ENCODE assay signal across 8 cellular contexts in the genomic region with DNA sequence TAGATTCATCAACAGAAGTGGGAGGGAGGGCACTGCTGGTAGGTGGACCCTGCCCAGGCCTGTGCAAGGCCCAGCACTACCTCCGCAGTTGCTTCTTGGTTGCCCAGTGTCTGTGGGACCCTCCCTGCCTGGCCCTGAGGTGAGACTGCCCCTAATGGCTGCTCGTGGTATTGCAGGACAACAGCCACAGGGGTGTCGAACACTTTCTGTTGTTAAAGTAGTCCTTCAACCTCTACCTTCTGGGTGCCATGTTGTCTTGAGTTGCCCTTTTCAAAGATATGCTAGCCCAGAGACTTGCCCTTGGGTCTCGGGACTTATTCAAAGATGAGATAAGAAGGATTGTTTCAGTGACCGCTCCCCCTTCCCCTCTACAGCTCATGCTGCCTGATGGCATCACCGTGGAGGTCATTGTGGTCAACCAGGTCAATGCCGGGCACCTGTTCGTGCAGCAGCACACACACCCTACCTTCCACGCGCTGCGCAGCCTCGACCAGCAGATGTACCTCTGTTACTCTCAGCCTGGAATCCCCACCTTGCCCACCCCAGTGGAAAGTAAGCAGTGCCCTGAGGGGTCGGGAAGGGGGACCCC. TPM values are rescaled to one million over a fixed set of nuclear protein-coding genes. Genes with fewer than 3 reads are reported as not detected.
DNase-seq lines count a peak whose midpoint lies in the region; ATAC-seq and TF ChIP-seq lines count a peak whose summit lies in the region.

No MANE protein-coding gene starts in this region.

- no peak for ATAC-seq in HG03457 (IDR thresholded peaks at IDR 0.05; ENCODE audit: unreplicated experiment)

- DNase-seq in NCI-H2196 (lab: John Stamatoyannopoulos, UW; ENCODE audit: unreplicated experiment): peak; percentile 40
- DNase-seq in NCI-H2196 treated with DMSO at 0.1 percent for 48 hours (lab: John Stamatoyannopoulos, UW; ENCODE audit: unreplicated experiment): no peak
- DNase-seq in NCI-H1930 (lab: John Stamatoyannopoulos, UW): peak; percentile 8 to 46
- peak; percentile 64 for DNase-seq in activated T-cell treated with anti-CD3 and anti-CD28 coated beads for 4 hours
- DNase-seq in fibroblast of villous mesenchyme (ENCODE audit: low read depth): no peak
- DNase-seq in retinal pigment epithelial cell (ENCODE audit: low read depth): no peak
- DNase-seq in NCI-H187 (lab: John Stamatoyannopoulos, UW): no peak

- peak; percentile 93 for TF ChIP-seq CTCF in fibroblast of villous mesenchyme (IDR thresholded peaks at IDR 0.05; ENCODE audit: insufficient read depth, low read depth, low read length)
- TF ChIP-seq CTCF in retinal pigment epithelial cell (conservative IDR thresholded peaks at IDR 0.05; ENCODE audit: low read depth, low read length): peak; percentile 95

- H3K4me3 ChIP-seq in fibroblast of villous mesenchyme (ENCODE audit: low read depth, low read length): no peak overlapping the region
- H3K4me3 ChIP-seq in retinal pigment epithelial cell (ENCODE audit: low read length): no peak overlapping the region

RNA-seq across cellular contexts. Expression of a gene that starts 29.1 kb away (rescaled TPM):
- 15.1 and 18.1 TPM in 2 replicates for total RNA-seq in fibroblast of villous mesenchyme

Comparison
In these comparisons a context has a peak if more than half of its experiments do, and no peak if none do; other contexts are left out.
1. DNase-seq: peak in NCI-H2196 (single experiment), NCI-H1930 (2 of 2) and activated T-cell treated with anti-CD3 and anti-CD28 coated beads for 4 hours (single experiment); none in NCI-H2196 treated with DMSO at 0.1 percent for 48 hours (single experiment), fibroblast of villous mesenchyme (single experiment), retinal pigment epithelial cell (single experiment) and NCI-H187 (0 of 2).